In the genomic region with DNA sequence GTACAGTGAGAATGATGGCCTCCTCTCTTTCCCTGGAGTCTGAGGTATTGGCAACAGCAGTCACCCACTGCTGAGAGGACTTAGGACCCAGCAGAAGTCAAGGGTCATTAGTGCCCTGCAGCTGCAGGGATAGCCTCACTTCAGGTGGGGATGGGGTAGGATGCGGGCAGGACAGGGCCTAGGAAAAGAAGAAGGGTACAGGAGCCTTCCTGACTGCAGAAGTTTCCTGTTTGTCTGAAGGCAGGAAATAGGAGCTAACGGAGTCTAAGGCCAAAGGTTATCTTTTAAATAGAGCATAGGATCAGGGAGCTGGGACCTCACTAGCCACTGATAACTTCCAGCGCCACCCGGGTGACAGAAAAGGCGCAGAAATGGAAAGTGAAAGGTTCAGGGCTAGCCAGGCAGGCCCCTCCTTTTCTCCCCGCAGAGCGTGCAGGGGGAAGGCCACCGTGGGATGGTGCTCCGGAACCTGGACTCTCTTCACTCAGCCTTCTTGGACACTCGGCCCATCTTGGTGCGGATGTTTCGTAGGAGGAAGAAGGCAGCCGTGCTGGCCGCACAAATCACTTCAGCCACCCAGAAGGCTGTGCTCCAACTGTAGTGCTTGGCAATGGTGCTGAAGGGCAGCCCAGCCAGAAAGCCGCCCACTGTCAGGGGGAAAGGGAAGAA, we compare ENCODE assay signal across 1 cellular context.
TF ChIP-seq lines count a peak whose summit lies in the region.

No MANE protein-coding gene starts in this region.

TF ChIP-seq in HepG2, 621 proteins besides CTCF, POLR2A, EP300 and RAD21 (continued from another document and continues in another):
- TF ChIP-seq, protein P1, sequence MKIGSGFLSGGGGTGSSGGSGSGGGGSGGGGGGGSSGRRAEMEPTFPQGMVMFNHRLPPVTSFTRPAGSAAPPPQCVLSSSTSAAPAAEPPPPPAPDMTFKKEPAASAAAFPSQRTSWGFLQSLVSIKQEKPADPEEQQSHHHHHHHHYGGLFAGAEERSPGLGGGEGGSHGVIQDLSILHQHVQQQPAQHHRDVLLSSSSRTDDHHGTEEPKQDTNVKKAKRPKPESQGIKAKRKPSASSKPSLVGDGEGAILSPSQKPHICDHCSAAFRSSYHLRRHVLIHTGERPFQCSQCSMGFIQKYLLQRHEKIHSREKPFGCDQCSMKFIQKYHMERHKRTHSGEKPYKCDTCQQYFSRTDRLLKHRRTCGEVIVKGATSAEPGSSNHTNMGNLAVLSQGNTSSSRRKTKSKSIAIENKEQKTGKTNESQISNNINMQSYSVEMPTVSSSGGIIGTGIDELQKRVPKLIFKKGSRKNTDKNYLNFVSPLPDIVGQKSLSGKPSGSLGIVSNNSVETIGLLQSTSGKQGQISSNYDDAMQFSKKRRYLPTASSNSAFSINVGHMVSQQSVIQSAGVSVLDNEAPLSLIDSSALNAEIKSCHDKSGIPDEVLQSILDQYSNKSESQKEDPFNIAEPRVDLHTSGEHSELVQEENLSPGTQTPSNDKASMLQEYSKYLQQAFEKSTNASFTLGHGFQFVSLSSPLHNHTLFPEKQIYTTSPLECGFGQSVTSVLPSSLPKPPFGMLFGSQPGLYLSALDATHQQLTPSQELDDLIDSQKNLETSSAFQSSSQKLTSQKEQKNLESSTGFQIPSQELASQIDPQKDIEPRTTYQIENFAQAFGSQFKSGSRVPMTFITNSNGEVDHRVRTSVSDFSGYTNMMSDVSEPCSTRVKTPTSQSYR (CRISPR knock-in tag; IDR thresholded peaks at IDR 0.05; ENCODE audit: borderline replicate concordance) = no peak
- TF ChIP-seq JUND (CRISPR knock-in tag; IDR thresholded peaks at IDR 0.05) (no peak), ZKSCAN5 (CRISPR knock-in tag; IDR thresholded peaks at IDR 0.05) (no peak), ZSCAN20 (CRISPR knock-in tag; IDR thresholded peaks at IDR 0.05; ENCODE audit: borderline replicate concordance) (0 out of 2 replicates have a peak, but pooled peaks have one; percentile 34), ZNF792 (CRISPR knock-in tag; IDR thresholded peaks at IDR 0.05) (no peak), ZSCAN25 (CRISPR knock-in tag; IDR thresholded peaks at IDR 0.05) (peak; percentile 54), ZC3H4 (CRISPR knock-in tag; IDR thresholded peaks at IDR 0.05; ENCODE audit: borderline replicate concordance) (no peak), NFATC3 (CRISPR knock-in tag; IDR thresholded peaks at IDR 0.05) (no peak), PPARG (CRISPR knock-in tag; conservative IDR thresholded peaks at IDR 0.05) (peak; percentile 47; the same call in 1 of the 2 replicates), YEATS4 (CRISPR knock-in tag; IDR thresholded peaks at IDR 0.05; ENCODE audit: borderline replicate concordance) (no peak), AGO1 (IDR thresholded peaks at IDR 0.05; ENCODE audit: low read depth, low read length, poor library complexity, severe bottlenecking) (peak; percentile 34), ZNF136 (CRISPR knock-in tag; IDR thresholded peaks at IDR 0.05; ENCODE audit: low read depth) (no peak), ZNF496 (CRISPR knock-in tag; IDR thresholded peaks at IDR 0.05; ENCODE audit: insufficient replicate concordance) (no peak), KAT2B (IDR thresholded peaks at IDR 0.05; ENCODE audit: borderline replicate concordance, low read depth, low read length) (no peak), NKX3-1 (CRISPR knock-in tag; IDR thresholded peaks at IDR 0.05) (no peak), SAP130 (CRISPR knock-in tag; IDR thresholded peaks at IDR 0.05; ENCODE audit: low read depth) (peak; percentile 51), SKI (IDR thresholded peaks at IDR 0.05; ENCODE audit: partially characterized antibody) (no peak)
- TF ChIP-seq, protein P2, sequence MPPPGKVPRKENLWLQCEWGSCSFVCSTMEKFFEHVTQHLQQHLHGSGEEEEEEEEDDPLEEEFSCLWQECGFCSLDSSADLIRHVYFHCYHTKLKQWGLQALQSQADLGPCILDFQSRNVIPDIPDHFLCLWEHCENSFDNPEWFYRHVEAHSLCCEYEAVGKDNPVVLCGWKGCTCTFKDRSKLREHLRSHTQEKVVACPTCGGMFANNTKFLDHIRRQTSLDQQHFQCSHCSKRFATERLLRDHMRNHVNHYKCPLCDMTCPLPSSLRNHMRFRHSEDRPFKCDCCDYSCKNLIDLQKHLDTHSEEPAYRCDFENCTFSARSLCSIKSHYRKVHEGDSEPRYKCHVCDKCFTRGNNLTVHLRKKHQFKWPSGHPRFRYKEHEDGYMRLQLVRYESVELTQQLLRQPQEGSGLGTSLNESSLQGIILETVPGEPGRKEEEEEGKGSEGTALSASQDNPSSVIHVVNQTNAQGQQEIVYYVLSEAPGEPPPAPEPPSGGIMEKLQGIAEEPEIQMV (CRISPR knock-in tag; IDR thresholded peaks at IDR 0.05; ENCODE audit: low read depth) = no peak
- TF ChIP-seq, protein P3, sequence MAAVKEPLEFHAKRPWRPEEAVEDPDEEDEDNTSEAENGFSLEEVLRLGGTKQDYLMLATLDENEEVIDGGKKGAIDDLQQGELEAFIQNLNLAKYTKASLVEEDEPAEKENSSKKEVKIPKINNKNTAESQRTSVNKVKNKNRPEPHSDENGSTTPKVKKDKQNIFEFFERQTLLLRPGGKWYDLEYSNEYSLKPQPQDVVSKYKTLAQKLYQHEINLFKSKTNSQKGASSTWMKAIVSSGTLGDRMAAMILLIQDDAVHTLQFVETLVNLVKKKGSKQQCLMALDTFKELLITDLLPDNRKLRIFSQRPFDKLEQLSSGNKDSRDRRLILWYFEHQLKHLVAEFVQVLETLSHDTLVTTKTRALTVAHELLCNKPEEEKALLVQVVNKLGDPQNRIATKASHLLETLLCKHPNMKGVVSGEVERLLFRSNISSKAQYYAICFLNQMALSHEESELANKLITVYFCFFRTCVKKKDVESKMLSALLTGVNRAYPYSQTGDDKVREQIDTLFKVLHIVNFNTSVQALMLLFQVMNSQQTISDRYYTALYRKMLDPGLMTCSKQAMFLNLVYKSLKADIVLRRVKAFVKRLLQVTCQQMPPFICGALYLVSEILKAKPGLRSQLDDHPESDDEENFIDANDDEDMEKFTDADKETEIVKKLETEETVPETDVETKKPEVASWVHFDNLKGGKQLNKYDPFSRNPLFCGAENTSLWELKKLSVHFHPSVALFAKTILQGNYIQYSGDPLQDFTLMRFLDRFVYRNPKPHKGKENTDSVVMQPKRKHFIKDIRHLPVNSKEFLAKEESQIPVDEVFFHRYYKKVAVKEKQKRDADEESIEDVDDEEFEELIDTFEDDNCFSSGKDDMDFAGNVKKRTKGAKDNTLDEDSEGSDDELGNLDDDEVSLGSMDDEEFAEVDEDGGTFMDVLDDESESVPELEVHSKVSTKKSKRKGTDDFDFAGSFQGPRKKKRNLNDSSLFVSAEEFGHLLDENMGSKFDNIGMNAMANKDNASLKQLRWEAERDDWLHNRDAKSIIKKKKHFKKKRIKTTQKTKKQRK (IDR thresholded peaks at IDR 0.05; ENCODE audit: low read length) = no peak
- TF ChIP-seq, protein P4, sequence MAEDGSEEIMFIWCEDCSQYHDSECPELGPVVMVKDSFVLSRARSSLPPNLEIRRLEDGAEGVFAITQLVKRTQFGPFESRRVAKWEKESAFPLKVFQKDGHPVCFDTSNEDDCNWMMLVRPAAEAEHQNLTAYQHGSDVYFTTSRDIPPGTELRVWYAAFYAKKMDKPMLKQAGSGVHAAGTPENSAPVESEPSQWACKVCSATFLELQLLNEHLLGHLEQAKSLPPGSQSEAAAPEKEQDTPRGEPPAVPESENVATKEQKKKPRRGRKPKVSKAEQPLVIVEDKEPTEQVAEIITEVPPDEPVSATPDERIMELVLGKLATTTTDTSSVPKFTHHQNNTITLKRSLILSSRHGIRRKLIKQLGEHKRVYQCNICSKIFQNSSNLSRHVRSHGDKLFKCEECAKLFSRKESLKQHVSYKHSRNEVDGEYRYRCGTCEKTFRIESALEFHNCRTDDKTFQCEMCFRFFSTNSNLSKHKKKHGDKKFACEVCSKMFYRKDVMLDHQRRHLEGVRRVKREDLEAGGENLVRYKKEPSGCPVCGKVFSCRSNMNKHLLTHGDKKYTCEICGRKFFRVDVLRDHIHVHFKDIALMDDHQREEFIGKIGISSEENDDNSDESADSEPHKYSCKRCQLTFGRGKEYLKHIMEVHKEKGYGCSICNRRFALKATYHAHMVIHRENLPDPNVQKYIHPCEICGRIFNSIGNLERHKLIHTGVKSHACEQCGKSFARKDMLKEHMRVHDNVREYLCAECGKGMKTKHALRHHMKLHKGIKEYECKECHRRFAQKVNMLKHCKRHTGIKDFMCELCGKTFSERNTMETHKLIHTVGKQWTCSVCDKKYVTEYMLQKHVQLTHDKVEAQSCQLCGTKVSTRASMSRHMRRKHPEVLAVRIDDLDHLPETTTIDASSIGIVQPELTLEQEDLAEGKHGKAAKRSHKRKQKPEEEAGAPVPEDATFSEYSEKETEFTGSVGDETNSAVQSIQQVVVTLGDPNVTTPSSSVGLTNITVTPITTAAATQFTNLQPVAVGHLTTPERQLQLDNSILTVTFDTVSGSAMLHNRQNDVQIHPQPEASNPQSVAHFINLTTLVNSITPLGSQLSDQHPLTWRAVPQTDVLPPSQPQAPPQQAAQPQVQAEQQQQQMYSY (CRISPR knock-in tag; IDR thresholded peaks at IDR 0.05) = no peak
- TF ChIP-seq, protein P5, sequence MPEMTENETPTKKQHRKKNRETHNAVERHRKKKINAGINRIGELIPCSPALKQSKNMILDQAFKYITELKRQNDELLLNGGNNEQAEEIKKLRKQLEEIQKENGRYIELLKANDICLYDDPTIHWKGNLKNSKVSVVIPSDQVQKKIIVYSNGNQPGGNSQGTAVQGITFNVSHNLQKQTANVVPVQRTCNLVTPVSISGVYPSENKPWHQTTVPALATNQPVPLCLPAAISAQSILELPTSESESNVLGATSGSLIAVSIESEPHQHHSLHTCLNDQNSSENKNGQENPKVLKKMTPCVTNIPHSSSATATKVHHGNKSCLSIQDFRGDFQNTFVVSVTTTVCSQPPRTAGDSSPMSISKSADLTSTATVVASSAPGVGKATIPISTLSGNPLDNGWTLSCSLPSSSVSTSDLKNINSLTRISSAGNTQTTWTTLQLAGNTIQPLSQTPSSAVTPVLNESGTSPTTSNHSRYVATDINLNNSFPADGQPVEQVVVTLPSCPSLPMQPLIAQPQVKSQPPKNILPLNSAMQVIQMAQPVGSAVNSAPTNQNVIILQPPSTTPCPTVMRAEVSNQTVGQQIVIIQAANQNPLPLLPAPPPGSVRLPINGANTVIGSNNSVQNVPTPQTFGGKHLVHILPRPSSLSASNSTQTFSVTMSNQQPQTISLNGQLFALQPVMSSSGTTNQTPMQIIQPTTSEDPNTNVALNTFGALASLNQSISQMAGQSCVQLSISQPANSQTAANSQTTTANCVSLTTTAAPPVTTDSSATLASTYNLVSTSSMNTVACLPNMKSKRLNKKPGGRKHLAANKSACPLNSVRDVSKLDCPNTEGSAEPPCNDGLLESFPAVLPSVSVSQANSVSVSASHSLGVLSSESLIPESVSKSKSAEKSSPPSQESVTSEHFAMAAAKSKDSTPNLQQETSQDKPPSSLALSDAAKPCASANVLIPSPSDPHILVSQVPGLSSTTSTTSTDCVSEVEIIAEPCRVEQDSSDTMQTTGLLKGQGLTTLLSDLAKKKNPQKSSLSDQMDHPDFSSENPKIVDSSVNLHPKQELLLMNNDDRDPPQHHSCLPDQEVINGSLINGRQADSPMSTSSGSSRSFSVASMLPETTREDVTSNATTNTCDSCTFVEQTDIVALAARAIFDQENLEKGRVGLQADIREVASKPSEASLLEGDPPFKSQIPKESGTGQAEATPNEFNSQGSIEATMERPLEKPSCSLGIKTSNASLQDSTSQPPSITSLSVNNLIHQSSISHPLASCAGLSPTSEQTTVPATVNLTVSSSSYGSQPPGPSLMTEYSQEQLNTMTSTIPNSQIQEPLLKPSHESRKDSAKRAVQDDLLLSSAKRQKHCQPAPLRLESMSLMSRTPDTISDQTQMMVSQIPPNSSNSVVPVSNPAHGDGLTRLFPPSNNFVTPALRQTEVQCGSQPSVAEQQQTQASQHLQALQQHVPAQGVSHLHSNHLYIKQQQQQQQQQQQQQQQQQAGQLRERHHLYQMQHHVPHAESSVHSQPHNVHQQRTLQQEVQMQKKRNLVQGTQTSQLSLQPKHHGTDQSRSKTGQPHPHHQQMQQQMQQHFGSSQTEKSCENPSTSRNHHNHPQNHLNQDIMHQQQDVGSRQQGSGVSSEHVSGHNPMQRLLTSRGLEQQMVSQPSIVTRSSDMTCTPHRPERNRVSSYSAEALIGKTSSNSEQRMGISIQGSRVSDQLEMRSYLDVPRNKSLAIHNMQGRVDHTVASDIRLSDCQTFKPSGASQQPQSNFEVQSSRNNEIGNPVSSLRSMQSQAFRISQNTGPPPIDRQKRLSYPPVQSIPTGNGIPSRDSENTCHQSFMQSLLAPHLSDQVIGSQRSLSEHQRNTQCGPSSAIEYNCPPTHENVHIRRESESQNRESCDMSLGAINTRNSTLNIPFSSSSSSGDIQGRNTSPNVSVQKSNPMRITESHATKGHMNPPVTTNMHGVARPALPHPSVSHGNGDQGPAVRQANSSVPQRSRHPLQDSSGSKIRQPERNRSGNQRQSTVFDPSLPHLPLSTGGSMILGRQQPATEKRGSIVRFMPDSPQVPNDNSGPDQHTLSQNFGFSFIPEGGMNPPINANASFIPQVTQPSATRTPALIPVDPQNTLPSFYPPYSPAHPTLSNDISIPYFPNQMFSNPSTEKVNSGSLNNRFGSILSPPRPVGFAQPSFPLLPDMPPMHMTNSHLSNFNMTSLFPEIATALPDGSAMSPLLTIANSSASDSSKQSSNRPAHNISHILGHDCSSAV (CRISPR knock-in tag; IDR thresholded peaks at IDR 0.05; ENCODE audit: borderline replicate concordance) = no peak
- TF ChIP-seq, protein P6, sequence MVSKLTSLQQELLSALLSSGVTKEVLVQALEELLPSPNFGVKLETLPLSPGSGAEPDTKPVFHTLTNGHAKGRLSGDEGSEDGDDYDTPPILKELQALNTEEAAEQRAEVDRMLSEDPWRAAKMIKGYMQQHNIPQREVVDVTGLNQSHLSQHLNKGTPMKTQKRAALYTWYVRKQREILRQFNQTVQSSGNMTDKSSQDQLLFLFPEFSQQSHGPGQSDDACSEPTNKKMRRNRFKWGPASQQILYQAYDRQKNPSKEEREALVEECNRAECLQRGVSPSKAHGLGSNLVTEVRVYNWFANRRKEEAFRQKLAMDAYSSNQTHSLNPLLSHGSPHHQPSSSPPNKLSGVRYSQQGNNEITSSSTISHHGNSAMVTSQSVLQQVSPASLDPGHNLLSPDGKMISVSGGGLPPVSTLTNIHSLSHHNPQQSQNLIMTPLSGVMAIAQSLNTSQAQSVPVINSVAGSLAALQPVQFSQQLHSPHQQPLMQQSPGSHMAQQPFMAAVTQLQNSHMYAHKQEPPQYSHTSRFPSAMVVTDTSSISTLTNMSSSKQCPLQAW (CRISPR knock-in tag; IDR thresholded peaks at IDR 0.05) = peak; percentile 20; the same call in 1 of the 2 replicates
- TF ChIP-seq, protein P7, sequence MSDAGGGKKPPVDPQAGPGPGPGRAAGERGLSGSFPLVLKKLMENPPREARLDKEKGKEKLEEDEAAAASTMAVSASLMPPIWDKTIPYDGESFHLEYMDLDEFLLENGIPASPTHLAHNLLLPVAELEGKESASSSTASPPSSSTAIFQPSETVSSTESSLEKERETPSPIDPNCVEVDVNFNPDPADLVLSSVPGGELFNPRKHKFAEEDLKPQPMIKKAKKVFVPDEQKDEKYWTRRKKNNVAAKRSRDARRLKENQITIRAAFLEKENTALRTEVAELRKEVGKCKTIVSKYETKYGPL (CRISPR knock-in tag; IDR thresholded peaks at IDR 0.05) = no peak
- TF ChIP-seq, protein P8, sequence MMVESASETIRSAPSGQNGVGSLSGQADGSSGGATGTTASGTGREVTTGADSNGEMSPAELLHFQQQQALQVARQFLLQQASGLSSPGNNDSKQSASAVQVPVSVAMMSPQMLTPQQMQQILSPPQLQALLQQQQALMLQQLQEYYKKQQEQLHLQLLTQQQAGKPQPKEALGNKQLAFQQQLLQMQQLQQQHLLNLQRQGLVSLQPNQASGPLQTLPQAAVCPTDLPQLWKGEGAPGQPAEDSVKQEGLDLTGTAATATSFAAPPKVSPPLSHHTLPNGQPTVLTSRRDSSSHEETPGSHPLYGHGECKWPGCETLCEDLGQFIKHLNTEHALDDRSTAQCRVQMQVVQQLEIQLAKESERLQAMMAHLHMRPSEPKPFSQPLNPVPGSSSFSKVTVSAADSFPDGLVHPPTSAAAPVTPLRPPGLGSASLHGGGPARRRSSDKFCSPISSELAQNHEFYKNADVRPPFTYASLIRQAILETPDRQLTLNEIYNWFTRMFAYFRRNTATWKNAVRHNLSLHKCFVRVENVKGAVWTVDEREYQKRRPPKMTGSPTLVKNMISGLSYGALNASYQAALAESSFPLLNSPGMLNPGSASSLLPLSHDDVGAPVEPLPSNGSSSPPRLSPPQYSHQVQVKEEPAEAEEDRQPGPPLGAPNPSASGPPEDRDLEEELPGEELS (CRISPR knock-in tag; IDR thresholded peaks at IDR 0.05) = peak; percentile 49; the same call in 1 of the 2 replicates
